In genomic region chr17:32335647-32336046, GRCh38 we compare ENCODE assay signal across 16 cellular contexts. TPM values are rescaled to one million over a fixed set of nuclear protein-coding genes. Genes with fewer than 3 reads are reported as not detected.
DNase-seq lines count a peak whose midpoint lies in the region; ATAC-seq and TF ChIP-seq lines count a peak whose summit lies in the region.
"Had no signal": no experiment of that assay in that cellular context is flagged by ENCODE, and none has a peak within 500 bp of the region (broad histone marks: within the 10 kb centered on the region; RNA-seq: fewer than 3 reads in every experiment).

No MANE protein-coding gene starts in this region.

- peaks cover 13% of the 10 kb centered on the region for H3K36me3 Mint-ChIP-seq in HFFc6 (ENCODE audit: low read depth)
- peaks cover 9 to 35% (median 14%) of the 10 kb centered on the region in 5 donors for H3K36me3 Mint-ChIP-seq in naive thymus-derived CD4-positive, alpha-beta T cell

- H3K27me3 Mint-ChIP-seq in HFFc6 (ENCODE audit: insufficient read depth) = no peaks in the 10 kb centered on the region
- no peaks in the 10 kb centered on the region for H3K27me3 Mint-ChIP-seq in naive thymus-derived CD4-positive, alpha-beta T cell
- H3K27me3 Mint-ChIP-seq: activated T-cell treated with anti-CD3 and anti-CD28 coated beads, Interleukin-2, amount 50 U/mL, for 24 hours had no signal

- H3K4me1 ChIP-seq in mesenchymal stem cell (ENCODE audit: control insufficient read depth, insufficient read depth, low read depth, low read length) = peaks cover 2% of the 10 kb centered on the region
- peaks cover 11% of the 10 kb centered on the region in 2 donors for H3K4me1 ChIP-seq in naive thymus-derived CD4-positive, alpha-beta T cell (ENCODE audit: control insufficient read depth in 2 of 2, insufficient read depth in 2 of 2, low read length in 2 of 2)
- H3K4me1 ChIP-seq: adrenal gland had no signal

- POLR2A ChIA-PET in naive thymus-derived CD4-positive, alpha-beta T cell (lab: Charles Lee) = no interaction called here

- no peak overlapping the region for H3K23ac ChIP-seq in mesenchymal stem cell (ENCODE audit: low read length in 2 of 2)

- H2AFZ ChIP-seq in mesenchymal stem cell (ENCODE audit: low read depth, low read length) = no peak overlapping the region

- no peaks in the 10 kb centered on the region for H3K9me3 Mint-ChIP-seq in HFFc6
- H3K9me3 Mint-ChIP-seq in naive thymus-derived CD4-positive, alpha-beta T cell = no peaks in the 10 kb centered on the region
- H3K9me3 Mint-ChIP-seq: activated T-cell treated with anti-CD3 and anti-CD28 coated beads, Interleukin-2, amount 50 U/mL, for 24 hours had no signal

- H3K79me1 ChIP-seq in mesenchymal stem cell (replicated peaks; ENCODE audit: low read length, poor library complexity, severe bottlenecking) = peaks cover 12% of the 10 kb centered on the region

- no peak for ATAC-seq in naive thymus-derived CD4-positive, alpha-beta T cell

- CTCF ChIA-PET in naive thymus-derived CD4-positive, alpha-beta T cell (lab: Charles Lee) = no interaction called here

- WGBS in mesenchymal stem cell = 13% methylated on average over 1 of the region's 4 CpGs

- no peak overlapping the region for H3K4ac ChIP-seq in mesenchymal stem cell (ENCODE audit: low read depth in 1 of 2, low read length in 2 of 2)

- no peak overlapping the region for H2BK15ac ChIP-seq in mesenchymal stem cell (ENCODE audit: low read depth, poor library complexity, severe bottlenecking)

- H3K18ac ChIP-seq in mesenchymal stem cell (ENCODE audit: low read depth in 1 of 2, low read length in 2 of 2) = no peak overlapping the region

- H4K8ac ChIP-seq in mesenchymal stem cell (ENCODE audit: low read length) = no peak overlapping the region

- peak overlapping the region; percentile 60 for H3K27ac Mint-ChIP-seq in HFFc6
- peak overlapping the region in 1 of 9 donors; percentile 3 for H3K27ac Mint-ChIP-seq in naive thymus-derived CD4-positive, alpha-beta T cell
- H3K27ac Mint-ChIP-seq: activated T-cell treated with anti-CD3 and anti-CD28 coated beads, Interleukin-2, amount 50 U/mL, for 24 hours had no signal

- no peak overlapping the region for H2BK12ac ChIP-seq in mesenchymal stem cell (ENCODE audit: low read length in 2 of 2)

- H3K27me3 ChIP-seq in mesenchymal stem cell (ENCODE audit: control insufficient read depth in 1 of 2, insufficient read depth in 1 of 2, low read length in 2 of 2) = no peaks in the 10 kb centered on the region
- H3K27me3 ChIP-seq in naive thymus-derived CD4-positive, alpha-beta T cell (ENCODE audit: control insufficient read depth in 2 of 2, insufficient read depth in 2 of 2, low read length in 2 of 2) = no peaks in the 10 kb centered on the region
- H3K27me3 ChIP-seq: adrenal gland, stomach had no signal

- no peak overlapping the region for H2AK5ac ChIP-seq in mesenchymal stem cell (ENCODE audit: low read length, severe bottlenecking)

- H3K4me3 Mint-ChIP-seq in HFFc6 = peak overlapping the region; percentile 23
- no peak overlapping the region for H3K4me3 Mint-ChIP-seq in naive thymus-derived CD4-positive, alpha-beta T cell
- H3K4me3 Mint-ChIP-seq: activated T-cell treated with anti-CD3 and anti-CD28 coated beads, Interleukin-2, amount 50 U/mL, for 24 hours had no signal

- no peak overlapping the region for H2BK5ac ChIP-seq in mesenchymal stem cell (ENCODE audit: low read depth, low read length, poor library complexity, severe bottlenecking)

- intact Hi-C loops in naive thymus-derived CD4-positive, alpha-beta T cell (cut with micrococcal nuclease) = no loop called here
- intact Hi-C loops in posterior cingulate gyrus (cut with DNase I) = no loop called here

- TF ChIP-seq CTCF in HFFc6 (IDR thresholded peaks at IDR 0.05) (no peak), choroid plexus epithelial cell (conservative IDR thresholded peaks at IDR 0.05; ENCODE audit: low read depth, low read length) (no peak)

- H3K9ac ChIP-seq in mesenchymal stem cell (ENCODE audit: low read length) = no peak overlapping the region

- H3K14ac ChIP-seq in mesenchymal stem cell (ENCODE audit: low read length in 2 of 2) = no peak overlapping the region

- peaks cover 38% of the 10 kb centered on the region for H3K4me1 Mint-ChIP-seq in HFFc6 (ENCODE audit: low read depth)
- H3K4me1 Mint-ChIP-seq in naive thymus-derived CD4-positive, alpha-beta T cell = peaks cover 12 to 38% (median 16%) of the 10 kb centered on the region in 7 donors

- H3K36me3 ChIP-seq in mesenchymal stem cell (ENCODE audit: control insufficient read depth in 1 of 2, insufficient read depth in 2 of 2, low read depth in 1 of 2, low read length in 2 of 2) = peaks cover 18 to 60% of the 10 kb centered on the region in 2 experiments
- peaks cover 0 to 52% (median 8%) of the 10 kb centered on the region in 3 experiments for H3K36me3 ChIP-seq in naive thymus-derived CD4-positive, alpha-beta T cell (ENCODE audit: control insufficient read depth in 2 of 3, insufficient read depth in 3 of 3, low read length in 3 of 3)

- peak overlapping the region; percentile 69 for H3K27ac ChIP-seq in mesenchymal stem cell (ENCODE audit: low read length, poor library complexity, severe bottlenecking)
- no peak overlapping the region for H3K27ac ChIP-seq in naive thymus-derived CD4-positive, alpha-beta T cell (ENCODE audit: low read depth, low read length)
- H3K27ac ChIP-seq: adrenal gland, C4-2B, skin epidermis, stomach had no signal

- no peak overlapping the region for H2BK120ac ChIP-seq in mesenchymal stem cell (ENCODE audit: low read depth, low read length)

- H3K4me2 ChIP-seq in mesenchymal stem cell (ENCODE audit: low read length, poor library complexity, severe bottlenecking) = no peak overlapping the region

- no peak overlapping the region for H4K91ac ChIP-seq in mesenchymal stem cell (ENCODE audit: low read length)

- no peaks in the 10 kb centered on the region for H3K9me3 ChIP-seq in mesenchymal stem cell (ENCODE audit: control insufficient read depth, low read length)
- H3K9me3 ChIP-seq in naive thymus-derived CD4-positive, alpha-beta T cell (ENCODE audit: control insufficient read depth in 2 of 3, low read length in 3 of 3) = no peaks in the 10 kb centered on the region
- H3K9me3 ChIP-seq: adrenal gland, stomach had no signal

- DNase-seq in AG08395 (ENCODE audit: low spot score) = peak; percentile 58
- peak; percentile 77 for DNase-seq in HFFc6
- peak; percentile 61 for DNase-seq in choroid plexus epithelial cell (ENCODE audit: low read depth)
- DNase-seq in mesenchymal stem cell = peak; percentile 61
- DNase-seq in naive thymus-derived CD4-positive, alpha-beta T cell = no peak
- DNase-seq in NCI-H345 treated with DMSO at 0.1 percent for 48 hours (lab: John Stamatoyannopoulos, UW; ENCODE audit: unreplicated experiment) = no peak
- no peak for DNase-seq in activated CD4-positive, alpha-beta T cell treated with anti-CD3 and anti-CD28 coated beads for 1 hour
- no peak for DNase-seq in posterior cingulate gyrus
- DNase-seq: activated T-cell treated with anti-CD3 and anti-CD28 coated beads, Interleukin-2, amount 50 U/mL, for 24 hours; cortex of kidney; DND-41; NCI-H1092; stomach had no signal

- H3K4me3 ChIP-seq in choroid plexus epithelial cell (ENCODE audit: low read depth, low read length) (no peak overlapping the region), mesenchymal stem cell (ENCODE audit: insufficient read depth in 1 of 2, low read depth in 1 of 2, low read length in 2 of 2) (no peak overlapping the region)
- H3K4me3 ChIP-seq in naive thymus-derived CD4-positive, alpha-beta T cell (ENCODE audit: low read length) = no peak overlapping the region
- H3K4me3 ChIP-seq: adrenal gland, skin epidermis, stomach had no signal

RNA-seq across cellular contexts. Expression of gene C17orf75, which starts 6.3 kb away (rescaled TPM):
- total RNA-seq in HFFc6 (2021; fragmentation: NEBNext Ultra II Directional; extraction: Animal tissue kit (Norgen Biotek cat#: 25700)) = 10 to 100 TPM; 16.4 to 25.9 (median 23.9) TPM
- polyA plus RNA-seq in mesenchymal stem cell (2013, experiment 1 of 2) = 9.6 TPM
- 12.3 TPM for polyA plus RNA-seq in mesenchymal stem cell (2013, experiment 2 of 2)
- 10 to 100 TPM; 14.2 to 22.0 (median 17.9) TPM for total RNA-seq in naive thymus-derived CD4-positive, alpha-beta T cell
- 10 to 100 TPM in 1 of 2 donors, 1 to 10 TPM in 1; 9.6 to 12.6 TPM for polyA plus RNA-seq in naive thymus-derived CD4-positive, alpha-beta T cell

RNA-seq across cellular contexts. Expression of gene ZNF207, which starts 14.3 kb away (rescaled TPM):
- 100 to 1,000 TPM; 128 to 173 (median 153) TPM for total RNA-seq in HFFc6 (2021; fragmentation: NEBNext Ultra II Directional; extraction: Animal tissue kit (Norgen Biotek cat#: 25700))
- 150 TPM for polyA plus RNA-seq in mesenchymal stem cell (2013, experiment 1 of 2)
- polyA plus RNA-seq in mesenchymal stem cell (2013, experiment 2 of 2) = 155 TPM
- 100 to 1,000 TPM; 248 to 288 (median 281) TPM for total RNA-seq in naive thymus-derived CD4-positive, alpha-beta T cell
- 100 to 1,000 TPM; 168 to 169 TPM for polyA plus RNA-seq in naive thymus-derived CD4-positive, alpha-beta T cell

Comparison
In these comparisons a context has a peak if more than half of its experiments do, and no peak if none do; other contexts are left out.
1. DNase-seq: peak in AG08395 (single experiment), HFFc6 (single experiment), choroid plexus epithelial cell (single experiment) and mesenchymal stem cell (single experiment); none in naive thymus-derived CD4-positive, alpha-beta T cell (0 of 9), NCI-H345 treated with DMSO at 0.1 percent for 48 hours (single experiment), activated CD4-positive, alpha-beta T cell treated with anti-CD3 and anti-CD28 coated beads for 1 hour (single experiment) and posterior cingulate gyrus (0 of 10).